ENCODE assay signal across 8 cellular contexts in genomic region chr10:4963796-4964154, GRCh38. TPM values are rescaled to one million over a fixed set of nuclear protein-coding genes. Genes with fewer than 3 reads are reported as not detected.
DNase-seq lines count a peak whose midpoint lies in the region; ATAC-seq and TF ChIP-seq lines count a peak whose summit lies in the region.
"Not testable (repeated sequence)": the region's sequence is repeated elsewhere in the genome, so short reads cannot be mapped to it uniquely, and the experiment has no call there.
"Had no signal": no experiment of that assay in that cellular context is flagged by ENCODE, and none has a peak within 500 bp of the region (broad histone marks: within the 10 kb centered on the region; RNA-seq: fewer than 3 reads in every experiment).

No MANE protein-coding gene starts in this region.

- H3K9me3 ChIP-seq in ascending aorta; endocrine pancreas (ENCODE audit: control insufficient read depth, low read length); right atrium auricular region; lower lobe of right lung; psoas muscle; thyroid gland: not testable (repeated sequence)

- TF ChIP-seq CTCF in ascending aorta (IDR thresholded peaks at IDR 0.05); fibroblast of villous mesenchyme (IDR thresholded peaks at IDR 0.05; ENCODE audit: insufficient read depth, low read depth, low read length); right atrium auricular region (IDR thresholded peaks at IDR 0.05); lower lobe of right lung (IDR thresholded peaks at IDR 0.05); psoas muscle (IDR thresholded peaks at IDR 0.05); thyroid gland (IDR thresholded peaks at IDR 0.05): not testable (repeated sequence)

- H3K36me3 ChIP-seq in ascending aorta; endocrine pancreas (ENCODE audit: control insufficient read depth, insufficient read depth, low read length); right atrium auricular region; lower lobe of right lung: not testable (repeated sequence)
- H3K36me3 ChIP-seq in psoas muscle (ENCODE audit: insufficient read depth in 1 of 2, low read depth in 1 of 2) (peaks cover under 1 to 39% of the 10 kb centered on the region in 2 donors), thyroid gland (peaks cover 0 to 10% of the 10 kb centered on the region in 2 donors)

- peak overlapping the region; percentile 36 to 42 for H3K4me3 ChIP-seq in ascending aorta
- H3K4me3 ChIP-seq in endocrine pancreas (ENCODE audit: control insufficient read depth, insufficient read depth, low read length), result peak overlapping the region; percentile 10
- peak overlapping the region; percentile 21 for H3K4me3 ChIP-seq in fibroblast of villous mesenchyme (ENCODE audit: low read depth, low read length)
- H3K4me3 ChIP-seq in right atrium auricular region, result peak overlapping the region; percentile 28 to 39
- H3K4me3 ChIP-seq in lower lobe of right lung, result peak overlapping the region; percentile 35
- peak overlapping the region; percentile 66 for H3K4me3 ChIP-seq in psoas muscle
- peak overlapping the region in 2 of 3 donors; percentile 23 to 44 for H3K4me3 ChIP-seq in thyroid gland (replicated peaks in 1 of 3)

- not testable (repeated sequence) for DNase-seq in ascending aorta (ENCODE audit: low spot score in 2 of 2); fibroblast of villous mesenchyme (ENCODE audit: low read depth); right atrium auricular region (ENCODE audit: low spot score); lower lobe of right lung; psoas muscle; thyroid gland

- peak; percentile 62 to 68 for ATAC-seq in lower lobe of right lung
- ATAC-seq in psoas muscle, result peak in 3 of 4 donors; percentile 43 to 73 (median 60)

- not testable (repeated sequence) for H3K27ac ChIP-seq in ascending aorta, lower lobe of right lung
- H3K27ac ChIP-seq in right atrium auricular region (peak overlapping the region in 1 of 2 donors; percentile 14), psoas muscle (peak overlapping the region; percentile 12), thyroid gland (peak overlapping the region in 2 of 3 donors; percentile 17 to 33)

- WGBS in psoas muscle, 3 donors, result 33 to 38% (median 34%) methylated on average over 2 to 3 of the region's 4 CpGs
- 64 to 67% methylated on average over 4 of the region's 4 CpGs for WGBS in thyroid gland, 2 donors

- not testable (repeated sequence) for H3K27me3 ChIP-seq in ascending aorta; endocrine pancreas (ENCODE audit: control insufficient read depth, insufficient read depth, low read length); right atrium auricular region; lower lobe of right lung (ENCODE audit: low read depth); psoas muscle (ENCODE audit: insufficient read depth in 3 of 3, low read length in 2 of 3); thyroid gland

- intact Hi-C loops in ascending aorta (cut with DNase I); lower lobe of right lung (cut with DNase I); psoas muscle (cut with DNase I); thyroid gland (cut with DNase I): not testable (repeated sequence)

- not testable (repeated sequence) for H3K4me1 ChIP-seq in ascending aorta; endocrine pancreas (ENCODE audit: control insufficient read depth, insufficient read depth, low read length); right atrium auricular region; lower lobe of right lung; psoas muscle; thyroid gland

- not testable (repeated sequence) for TF ChIP-seq POLR2A in thyroid gland (IDR thresholded peaks at IDR 0.05)

- not testable (repeated sequence) for H3K9ac ChIP-seq in endocrine pancreas (ENCODE audit: control insufficient read depth, insufficient read depth, low read length)

RNA-seq across cellular contexts. Expression of gene AKR1C1, which starts 0.6 kb away (rescaled TPM):
- total RNA-seq in ascending aorta (18.4 TPM), fibroblast of villous mesenchyme (6.0 and 8.4 TPM in 2 replicates), right atrium auricular region (100 to 1,000 TPM in 1 of 2 donors, 10 to 100 TPM in 1; 60.3 to 174 TPM), lower lobe of right lung (54.5 TPM), psoas muscle (100 to 1,000 TPM in 1 of 4 donors, 10 to 100 TPM in 3; 36.5 to 568 (median 80.5) TPM), thyroid gland (100 to 1,000 TPM in 3 of 4 donors, 10 to 100 TPM in 1; 73.8 to 132 (median 121) TPM)
- polyA plus RNA-seq in psoas muscle, result 1,000 to 10,000 TPM in 2 of 3 donors, 100 to 1,000 TPM in 1; 212 to 1,974 (median 1,595) TPM
- polyA plus RNA-seq: CD8-positive, alpha-beta memory T cell had no signal

RNA-seq across cellular contexts. Expression of gene AKR1C2, which starts 39.9 kb away (rescaled TPM):
- total RNA-seq in ascending aorta (16.6 TPM), fibroblast of villous mesenchyme (1.6 and 5.2 TPM in 2 replicates), right atrium auricular region (10 to 100 TPM; 23.6 to 47.0 TPM), lower lobe of right lung (34.4 TPM), psoas muscle (100 to 1,000 TPM in 2 of 4 donors, 10 to 100 TPM in 2; 38.7 to 982 (median 119) TPM), thyroid gland (10 to 100 TPM; 48.2 to 59.9 (median 53.9) TPM)
- polyA plus RNA-seq in psoas muscle, result 1,000 to 10,000 TPM in 1 of 3 donors, 100 to 1,000 TPM in 2; 124 to 2,054 (median 400) TPM
- total RNA-seq: CD8-positive, alpha-beta memory T cell had no signal
- polyA plus RNA-seq: CD8-positive, alpha-beta memory T cell had no signal

Comparison
In these comparisons a context has a peak if more than half of its experiments do, and no peak if none do; other contexts are left out.
1. H3K4me3 ChIP-seq: peak in every context shown above with its lines; median percentile 66 in psoas muscle; 39 in ascending aorta; 35 in lower lobe of right lung; 34 in right atrium auricular region; 34 in thyroid gland; 21 in fibroblast of villous mesenchyme; 10 in endocrine pancreas.